In genomic region chr15:30984542-30984941, GRCh38 we compare ENCODE assay signal across 9 cellular contexts. TPM values are rescaled to one million over a fixed set of nuclear protein-coding genes. Genes with fewer than 3 reads are reported as not detected.
A peak's percentile ranks its signal among the peaks of the same experiment; 100 is the strongest.
DNase-seq lines count a peak whose midpoint lies in the region; ATAC-seq and TF ChIP-seq lines count a peak whose summit lies in the region.
"Had no signal": no experiment of that assay in that cellular context is flagged by ENCODE, and none has a peak within 500 bp of the region (broad histone marks: within the 10 kb centered on the region; RNA-seq: fewer than 3 reads in every experiment).

No MANE protein-coding gene starts in this region.

- H3K27ac Mint-ChIP-seq in activated T-cell treated with anti-CD3 and anti-CD28 coated beads, Interleukin-2, amount 50 U/mL, for 24 hours: peak overlapping the region; percentile 44

- ATAC-seq in left lung: peak; percentile 49
- no peak for ATAC-seq in thoracic aorta (ENCODE audit: insufficient number of reproducible peaks, low FRiP score, low read depth)

- intact Hi-C loops in left lung (cut with DNase I): no loop called here

- H3K4me3 ChIP-seq in left lung (no peak overlapping the region), thoracic aorta (peak overlapping the region; percentile 6)

- H3K4me1 Mint-ChIP-seq in activated T-cell treated with anti-CD3 and anti-CD28 coated beads, Interleukin-2, amount 50 U/mL, for 24 hours (ENCODE audit: low read depth): peaks cover 61% of the 10 kb centered on the region

- no peak for TF ChIP-seq CTCF in left lung (IDR thresholded peaks at IDR 0.05)
- no peak for TF ChIP-seq CTCF in thoracic aorta (IDR thresholded peaks at IDR 0.05)

- H3K4me3 Mint-ChIP-seq in activated T-cell treated with anti-CD3 and anti-CD28 coated beads, Interleukin-2, amount 50 U/mL, for 24 hours: no peak overlapping the region

- H3K27me3 Mint-ChIP-seq in activated T-cell treated with anti-CD3 and anti-CD28 coated beads, Interleukin-2, amount 50 U/mL, for 24 hours: no peaks in the 10 kb centered on the region

- no peaks in the 10 kb centered on the region for H3K9me3 Mint-ChIP-seq in activated T-cell treated with anti-CD3 and anti-CD28 coated beads, Interleukin-2, amount 50 U/mL, for 24 hours

- peak overlapping the region in 1 of 2 donors; percentile 24 for H3K27ac ChIP-seq in left lung
- H3K27ac ChIP-seq in thoracic aorta: peak overlapping the region in 1 of 2 donors; percentile 14

- no peaks in the 10 kb centered on the region for H3K9me3 ChIP-seq in left lung
- no peaks in the 10 kb centered on the region for H3K9me3 ChIP-seq in thoracic aorta

- H3K36me3 Mint-ChIP-seq in activated T-cell treated with anti-CD3 and anti-CD28 coated beads, Interleukin-2, amount 50 U/mL, for 24 hours (ENCODE audit: low read depth): peaks cover 58% of the 10 kb centered on the region

- H3K27me3 ChIP-seq in left lung (no peaks in the 10 kb centered on the region), thoracic aorta (replicated peaks; ENCODE audit: insufficient read depth) (no peaks in the 10 kb centered on the region)

- H3K36me3 ChIP-seq in left lung (peaks cover 0 to 36% of the 10 kb centered on the region in 2 donors), thoracic aorta (no peaks in the 10 kb centered on the region)

- H3K4me1 ChIP-seq in left lung (peaks cover 21 to 65% of the 10 kb centered on the region in 2 donors), thoracic aorta (ENCODE audit: control insufficient read depth in 1 of 2, low read depth in 2 of 2) (peaks cover 25 to 44% of the 10 kb centered on the region in 2 donors)

- no peak for DNase-seq in activated T-cell treated with anti-CD3 and anti-CD28 coated beads, Interleukin-2, amount 50 U/mL, for 24 hours
- DNase-seq in activated T-cell treated with anti-CD3 and anti-CD28 coated beads for 4 hours (no peak), amniotic epithelial cell (ENCODE audit: low read depth) (peak; percentile 11), left lung (no peak), thoracic aorta (ENCODE audit: low spot score) (no peak), NCI-H2196 (lab: John Stamatoyannopoulos, UW; ENCODE audit: unreplicated experiment) (no peak), NCI-H446 treated with DMSO at 0.1 percent for 48 hours (lab: John Stamatoyannopoulos, UW) (no peak)
- no peak for DNase-seq in central memory CD4-positive, alpha-beta T cell
- DNase-seq: NCI-H1092 had no signal

RNA-seq across cellular contexts. Expression of gene MTMR10, which starts 6.9 kb away (rescaled TPM):
- total RNA-seq in left lung: 10 to 100 TPM; 33.1 to 34.3 TPM
- total RNA-seq in thoracic aorta: 10 to 100 TPM; 13.9 to 44.7 TPM
